Comparison of ENCODE assay signal across 9 cellular contexts in genomic region chr1:185719021-185719420, GRCh38. TPM values are rescaled to one million over a fixed set of nuclear protein-coding genes. Genes with fewer than 3 reads are reported as not detected.
DNase-seq lines count a peak whose midpoint lies in the region; ATAC-seq, FAIRE-seq and TF ChIP-seq lines count a peak whose summit lies in the region.
"Had no signal": no experiment of that assay in that cellular context is flagged by ENCODE, and none has a peak within 500 bp of the region (broad histone marks: within the 10 kb centered on the region; RNA-seq: fewer than 3 reads in every experiment).

No MANE protein-coding gene starts in this region.

- H2BK5ac ChIP-seq in H9 (ENCODE audit: insufficient read length, low read length), result no peak overlapping the region

- H3K9me3 ChIP-seq in H9 (ENCODE audit: control insufficient read depth, low read depth, low read length), result no peaks in the 10 kb centered on the region
- no peaks in the 10 kb centered on the region for H3K9me3 ChIP-seq in small intestine (ENCODE audit: control insufficient read depth, low read depth)

- H3K27ac ChIP-seq in H9 (ENCODE audit: insufficient read length, low read depth, low read length), result no peak overlapping the region
- H3K27ac ChIP-seq in small intestine (ENCODE audit: low read depth in 1 of 2, low read length in 1 of 2), result no peak overlapping the region
- H3K27ac ChIP-seq: KMS-11 had no signal

- H3T11ph ChIP-seq in H9 (ENCODE audit: low read length), result no peak overlapping the region

- H3K9ac ChIP-seq in H9 (ENCODE audit: extremely low read depth, insufficient read length, low read length), result no peak overlapping the region
- H3K9ac ChIP-seq: KMS-11 had no signal

- H3K4me3 ChIP-seq in foreskin fibroblast (ENCODE audit: low read depth in 1 of 2, low read length in 2 of 2) (no peak overlapping the region), small intestine (ENCODE audit: low read depth in 1 of 2, low read length in 2 of 2) (no peak overlapping the region)

- H3K27me3 ChIP-seq in H9 (ENCODE audit: insufficient read depth, low read length) (no peaks in the 10 kb centered on the region), small intestine (ENCODE audit: control insufficient read depth in 2 of 2, insufficient read depth in 2 of 2, low read length in 2 of 2) (no peaks in the 10 kb centered on the region)

- no CpG with 5 or more reads among the region's 4 CpGs for WGBS in H9 (ENCODE audit: extremely low coverage, insufficient read length, low lambda C conversion rate)
- WGBS in small intestine, 3 donors, result 10 to 27% (median 18%) methylated on average over 4 of the region's 4 CpGs

- no peak overlapping the region for H3K56ac ChIP-seq in H9 (ENCODE audit: insufficient read length, low read depth, low read length)

- DNase-seq in H9 (peak; percentile 61), foreskin fibroblast (peak; percentile 92 to 96), small intestine (peak; percentile 20), NAMALWA (ENCODE audit: low spot score) (no peak)

- H3K4me1 Mint-ChIP-seq in H9, result no peaks in the 10 kb centered on the region

- ATAC-seq in SK-N-SH treated with all-trans-retinoic acid at 6 μM for 48 hours, result peak; percentile 92
- ATAC-seq in GM21515 (IDR thresholded peaks at IDR 0.05; ENCODE audit: unreplicated experiment), result no peak
- ATAC-seq in HG03442 (IDR thresholded peaks at IDR 0.05; ENCODE audit: unreplicated experiment), result no peak

- H3K79me1 ChIP-seq in H9 (ENCODE audit: insufficient read depth, low read depth, low read length, poor library complexity, severe bottlenecking), result no peaks in the 10 kb centered on the region

- no peak overlapping the region for H3K23ac ChIP-seq in H9 (ENCODE audit: insufficient read length, low read depth, low read length)

- no peaks in the 10 kb centered on the region for H3K9me3 Mint-ChIP-seq in H9

- H2BK15ac ChIP-seq in H9 (ENCODE audit: low read depth, low read length), result no peak overlapping the region

- H2BK120ac ChIP-seq in H9 (ENCODE audit: low read depth, low read length, poor library complexity, severe bottlenecking), result no peak overlapping the region

- H2AFZ ChIP-seq in H9 (ENCODE audit: low read length), result no peak overlapping the region

- no peaks in the 10 kb centered on the region for H3K27me3 Mint-ChIP-seq in H9 (ENCODE audit: low read depth)

- H3K4me3 Mint-ChIP-seq in H9, result no peak overlapping the region
- H3K4me3 Mint-ChIP-seq: brain had no signal

- no peak overlapping the region for H2BK12ac ChIP-seq in H9 (ENCODE audit: insufficient read length, low read depth, low read length)

- no peak overlapping the region for H2AK5ac ChIP-seq in H9 (ENCODE audit: insufficient read length, low read length)

- no peak overlapping the region for H3K14ac ChIP-seq in H9 (ENCODE audit: insufficient read depth, low read length)

- H3K4me1 ChIP-seq in H9 (ENCODE audit: insufficient read depth, low read length), result no peaks in the 10 kb centered on the region
- no peaks in the 10 kb centered on the region for H3K4me1 ChIP-seq in small intestine (ENCODE audit: control insufficient read depth in 2 of 2, insufficient read depth in 1 of 2, low read depth in 1 of 2, low read length in 1 of 2)

- no peak overlapping the region for H4K8ac ChIP-seq in H9 (replicated peaks; ENCODE audit: insufficient read length, low read depth, low read length)

- no peak overlapping the region for H3K27ac Mint-ChIP-seq in H9
- H3K27ac Mint-ChIP-seq: brain had no signal

- H4K91ac ChIP-seq in H9 (ENCODE audit: insufficient read length, low read depth, low read length), result no peak overlapping the region

- no peak overlapping the region for H3K4ac ChIP-seq in H9 (ENCODE audit: low read depth, low read length)

- no peak overlapping the region for H3K4me2 ChIP-seq in H9 (ENCODE audit: insufficient read depth, insufficient read length, low read length)
- H3K4me2 ChIP-seq: KMS-11 had no signal

- no peaks in the 10 kb centered on the region for H3K23me2 ChIP-seq in H9 (ENCODE audit: insufficient read length, low read depth, low read length, poor library complexity, severe bottlenecking)

- no peaks in the 10 kb centered on the region for H4K20me1 ChIP-seq in H9 (ENCODE audit: control insufficient read depth, insufficient read depth, insufficient read length)

- H2BK20ac ChIP-seq in H9 (ENCODE audit: low read depth, low read length, poor library complexity, severe bottlenecking), result no peak overlapping the region

- no peaks in the 10 kb centered on the region for H3K36me3 ChIP-seq in small intestine (ENCODE audit: control insufficient read depth in 2 of 2, insufficient read depth in 2 of 2, low read length in 2 of 2)

- H4K5ac ChIP-seq in H9 (ENCODE audit: insufficient read length, low read depth, low read length), result no peak overlapping the region

- TF ChIP-seq CTCF in H9 (conservative IDR thresholded peaks at IDR 0.05), result peak; percentile 58
- peak; percentile 27 for TF ChIP-seq CTCF in foreskin fibroblast (IDR thresholded peaks at IDR 0.05; ENCODE audit: low read depth, low read length)

- H3K79me2 ChIP-seq in H9 (ENCODE audit: insufficient read depth, low read length), result no peaks in the 10 kb centered on the region

- no peak overlapping the region for H3K18ac ChIP-seq in H9 (ENCODE audit: insufficient read length, low read depth, low read length)

- FAIRE-seq in small intestine (lab: Jason Lieb, UNC), result no peak

- H3K36me3 Mint-ChIP-seq in H9 (ENCODE audit: insufficient read depth in 1 of 3, low read depth in 3 of 3), result no peaks in the 10 kb centered on the region
- H3K36me3 Mint-ChIP-seq: brain had no signal

TF ChIP-seq in SK-N-SH treated with all-trans-retinoic acid at 6 μM for 48 hours, 23 proteins besides CTCF, POLR2A, EP300 and RAD21:
- TF ChIP-seq CSDC2 (CRISPR knock-in tag; IDR thresholded peaks at IDR 0.05) (no peak), PATZ1 (CRISPR knock-in tag; IDR thresholded peaks at IDR 0.05; ENCODE audit: borderline replicate concordance) (no peak), ESRRG (CRISPR knock-in tag; IDR thresholded peaks at IDR 0.05) (no peak), TOX (CRISPR knock-in tag; IDR thresholded peaks at IDR 0.05; ENCODE audit: borderline replicate concordance) (peak; percentile 10; the same call in 1 of the 2 replicates)
TF ChIP-seq in SK-N-SH treated with all-trans-retinoic acid at 6 μM for 48 hours: peak in this region for 1.

RNA-seq across cellular contexts. Expression of gene HMCN1, which starts 15.2 kb away (rescaled TPM):
- total RNA-seq in H9 (2021), result 2.9 and 3.3 TPM in 2 replicates
- 1 to 10 TPM in 1 of 3 donors, under 1 TPM in 2; under 0.01 to 1.9 (median 0.54) TPM for polyA plus RNA-seq in small intestine
